1 cellular context compared by ENCODE assay signal in genomic region chr1:80403472-80403893, GRCh38.
TF ChIP-seq lines count a peak whose summit lies in the region.

No MANE protein-coding gene starts in this region.

TF ChIP-seq in HEK293, 187 proteins besides CTCF, POLR2A, EP300 and RAD21 (continued from another document and continues in another):
- TF ChIP-seq ZNF354C (tag by site-specific recombination; IDR thresholded peaks at IDR 0.05; ENCODE audit: borderline replicate concordance, low read depth) (no peak), ATF2 (tag by site-specific recombination; IDR thresholded peaks at IDR 0.05; ENCODE audit: low read depth) (peak; percentile 76; the same call in 1 of the 2 replicates), KLF1 (tag by site-specific recombination; IDR thresholded peaks at IDR 0.05) (peak; percentile 89), ZEB2 (tag by site-specific recombination; IDR thresholded peaks at IDR 0.05) (peak; percentile 98), GLI4 (tag by site-specific recombination; IDR thresholded peaks at IDR 0.05) (no peak), ZFP3 (tag by site-specific recombination; IDR thresholded peaks at IDR 0.05; ENCODE audit: low read depth) (no peak), TCF7L2 (IDR thresholded peaks at IDR 0.05; ENCODE audit: borderline replicate concordance, low read depth, low read length) (peak; percentile 98), ZNF530 (tag by site-specific recombination; IDR thresholded peaks at IDR 0.05; ENCODE audit: low read depth) (no peak), ZBTB21 (tag by site-specific recombination; IDR thresholded peaks at IDR 0.05) (0 out of 2 replicates have a peak, but pooled peaks have one; percentile 34), ZNF664 (tag by site-specific recombination; IDR thresholded peaks at IDR 0.05) (peak; percentile 100), ZNF26 (tag by site-specific recombination; IDR thresholded peaks at IDR 0.05) (no peak), ZNF707 (tag by site-specific recombination; IDR thresholded peaks at IDR 0.05) (no peak), ZNF768 (tag by site-specific recombination; IDR thresholded peaks at IDR 0.05) (no peak), ZNF600 (tag by site-specific recombination; IDR thresholded peaks at IDR 0.05) (no peak), ZNF146 (tag by site-specific recombination; IDR thresholded peaks at IDR 0.05) (peak; percentile 65; the same call in 1 of the 2 replicates), KLF8 (tag by site-specific recombination; IDR thresholded peaks at IDR 0.05) (peak; percentile 96), ZNF623 (tag by site-specific recombination; IDR thresholded peaks at IDR 0.05) (no peak), SCRT2 (tag by site-specific recombination; IDR thresholded peaks at IDR 0.05) (peak; percentile 61), ZBTB11 (tag by site-specific recombination; conservative IDR thresholded peaks at IDR 0.05; ENCODE audit: low read depth) (0 out of 2 replicates have a peak, but pooled peaks have one; percentile 15), KLF7 (tag by site-specific recombination; IDR thresholded peaks at IDR 0.05; ENCODE audit: borderline replicate concordance) (peak; percentile 95), ZNF645 (tag by site-specific recombination; IDR thresholded peaks at IDR 0.05) (peak; percentile 98), ZNF155 (tag by site-specific recombination; IDR thresholded peaks at IDR 0.05) (no peak), ZNF677 (tag by site-specific recombination; IDR thresholded peaks at IDR 0.05) (no peak), ZNF621 (tag by site-specific recombination; IDR thresholded peaks at IDR 0.05) (no peak), ZBTB17 (tag by site-specific recombination; IDR thresholded peaks at IDR 0.05) (peak; percentile 89), ZSCAN4 (tag by site-specific recombination; IDR thresholded peaks at IDR 0.05) (peak; percentile 74), ZNF112 (tag by site-specific recombination; IDR thresholded peaks at IDR 0.05) (no peak), ZNF121 (tag by site-specific recombination; IDR thresholded peaks at IDR 0.05) (no peak; the same call in 1 of the 2 replicates), ZNF521 (tag by site-specific recombination; IDR thresholded peaks at IDR 0.05) (no peak), ZNF549 (tag by site-specific recombination; IDR thresholded peaks at IDR 0.05) (peak; percentile 38; the same call in 1 of the 2 replicates), ZNF660 (tag by site-specific recombination; IDR thresholded peaks at IDR 0.05) (no peak), ZSCAN23 (tag by site-specific recombination; IDR thresholded peaks at IDR 0.05) (peak; percentile 88), ZNF157 (tag by site-specific recombination; IDR thresholded peaks at IDR 0.05) (no peak), ZBTB48 (tag by site-specific recombination; IDR thresholded peaks at IDR 0.05) (no peak), ZFHX2 (tag by site-specific recombination; conservative IDR thresholded peaks at IDR 0.05) (no peak), ZNF513 (tag by site-specific recombination; IDR thresholded peaks at IDR 0.05) (peak; percentile 67), ZNF529 (tag by site-specific recombination; IDR thresholded peaks at IDR 0.05; ENCODE audit: insufficient replicate concordance) (no peak), ZNF404 (tag by site-specific recombination; IDR thresholded peaks at IDR 0.05) (0 out of 2 replicates have a peak, but pooled peaks have one; percentile 19), ZNF280C (tag by site-specific recombination; IDR thresholded peaks at IDR 0.05) (no peak), ZNF658 (tag by site-specific recombination; IDR thresholded peaks at IDR 0.05) (no peak), ZNF341 (tag by site-specific recombination; IDR thresholded peaks at IDR 0.05; ENCODE audit: low read depth) (no peak; the same call in 1 of the 2 replicates), ZXDB (tag by site-specific recombination; IDR thresholded peaks at IDR 0.05) (peak; percentile 98), GLIS2 (tag by site-specific recombination; IDR thresholded peaks at IDR 0.05) (0 out of 2 replicates have a peak, but pooled peaks have one; percentile 15), ZBTB44 (tag by site-specific recombination; IDR thresholded peaks at IDR 0.05) (peak; percentile 88), ZNF629 (tag by site-specific recombination; IDR thresholded peaks at IDR 0.05) (peak; percentile 89), IKZF3 (tag by site-specific recombination; IDR thresholded peaks at IDR 0.05) (peak; percentile 99), SCRT1 (tag by site-specific recombination; IDR thresholded peaks at IDR 0.05; ENCODE audit: borderline replicate concordance) (peak; percentile 91), ZNF214 (tag by site-specific recombination; IDR thresholded peaks at IDR 0.05; ENCODE audit: borderline replicate concordance) (no peak; the same call in 1 of the 2 replicates), ZNF571 (tag by site-specific recombination; IDR thresholded peaks at IDR 0.05) (no peak), ZNF48 (tag by site-specific recombination; IDR thresholded peaks at IDR 0.05) (no peak), WT1 (tag by site-specific recombination; IDR thresholded peaks at IDR 0.05) (peak; percentile 99), ZNF37A (tag by site-specific recombination; IDR thresholded peaks at IDR 0.05) (0 out of 2 replicates have a peak, but pooled peaks have one; percentile 36), ZNF843 (tag by site-specific recombination; IDR thresholded peaks at IDR 0.05) (peak; percentile 100), AEBP2 (tag by site-specific recombination; IDR thresholded peaks at IDR 0.05; ENCODE audit: borderline replicate concordance) (peak; percentile 82; the same call in 1 of the 2 replicates)
